14 cellular contexts compared by ENCODE assay signal in genomic region chr10:91607661-91608442, GRCh38. TPM values are rescaled to one million over a fixed set of nuclear protein-coding genes. Genes with fewer than 3 reads are reported as not detected.
A peak's percentile ranks its signal among the peaks of the same experiment; 100 is the strongest.
DNase-seq lines count a peak whose midpoint lies in the region; ATAC-seq, FAIRE-seq and TF ChIP-seq lines count a peak whose summit lies in the region.
"Had no signal": no experiment of that assay in that cellular context is flagged by ENCODE, and none has a peak within 500 bp of the region (broad histone marks: within the 10 kb centered on the region; RNA-seq: fewer than 3 reads in every experiment).

No MANE protein-coding gene starts in this region.

- no peak for TF ChIP-seq POLR2A in spleen (IDR thresholded peaks at IDR 0.05)

- peaks cover 0 to 2% (median 0%) of the 10 kb centered on the region in 7 donors for H3K27me3 ChIP-seq in spleen (replicated peaks in 1 of 7)

- H3K27ac ChIP-seq in kidney (ENCODE audit: low read depth in 2 of 2, low read length in 2 of 2) = peak overlapping the region; percentile 87 to 95
- H3K27ac ChIP-seq in spleen = peak overlapping the region in 7 of 8 donors; percentile 14 to 54 (median 47)

- peak; percentile 9 for DNase-seq in HT-29 (ENCODE audit: low spot score)
- peak; percentile 37 for DNase-seq in astrocyte of the spinal cord (ENCODE audit: low read depth, low spot score)
- no peak for DNase-seq in kidney
- DNase-seq in spleen = no peak
- no peak for DNase-seq in nucleus accumbens (lab: John Stamatoyannopoulos, UW)
- DNase-seq in MV-4-11 (lab: John Stamatoyannopoulos, UW) = no peak
- DNase-seq in SKM-1 (lab: John Stamatoyannopoulos, UW; ENCODE audit: unreplicated experiment) = no peak
- DNase-seq: activated CD4-positive, alpha-beta T cell treated with anti-CD3 and anti-CD28 coated beads, Interleukin-2, amount 10 ng/mL, durations not matched to agents 7 days and 5 days; COR-L47; NCI-H2171; stimulated activated CD4-positive, alpha-beta T cell treated with anti-CD3 and anti-CD28 coated beads, Interleukin-15, amount 100 ng/mL, for 24 hours; stimulated activated naive CD4-positive, alpha-beta T cell had no signal

- 46 to 63% (median 59%) methylated on average over 5 of the region's 5 CpGs for WGBS in spleen, 5 donors

- H3K36me3 ChIP-seq in kidney (ENCODE audit: control insufficient read depth in 1 of 2, insufficient read depth in 2 of 2, low read length in 2 of 2) = no peaks in the 10 kb centered on the region
- no peaks in the 10 kb centered on the region for H3K36me3 ChIP-seq in spleen

- H3K4me1 ChIP-seq in kidney (ENCODE audit: control insufficient read depth in 1 of 2, insufficient read depth in 1 of 2, low read depth in 1 of 2, low read length in 2 of 2) (peaks cover 24 to 40% of the 10 kb centered on the region in 2 donors), spleen (peaks cover 0 to 9% (median 0%) of the 10 kb centered on the region in 6 donors)

- peak overlapping the region in 1 of 2 donors; percentile 77 for H3K9ac ChIP-seq in kidney (ENCODE audit: low read length in 2 of 2)

- ATAC-seq in HG03442 (IDR thresholded peaks at IDR 0.05; ENCODE audit: unreplicated experiment) = no peak
- ATAC-seq: activated naive CD4-positive, alpha-beta T cell treated with anti-CD3 and anti-CD28 coated beads, Interleukin-2, amount 50 U/mL, for 72 hours had no signal

- intact Hi-C loops in kidney (cut with DNase I) (no loop called here), spleen (cut with DNase I; ENCODE audit: low total_unique reads) (no loop called here)

- FAIRE-seq in kidney (lab: Jason Lieb, UNC) = no peak

- H3K9me3 ChIP-seq in kidney (ENCODE audit: control insufficient read depth in 1 of 2, low read length in 2 of 2) (peaks cover 0 to 7% of the 10 kb centered on the region in 2 donors), spleen (peaks cover 0 to 20% (median 12%) of the 10 kb centered on the region in 8 donors)

- no peak overlapping the region for H3K4me3 ChIP-seq in astrocyte of the spinal cord (ENCODE audit: low read depth, low read length)
- peak overlapping the region in 1 of 2 donors; percentile 53 for H3K4me3 ChIP-seq in kidney (ENCODE audit: low read length in 2 of 2)
- no peak overlapping the region for H3K4me3 ChIP-seq in spleen

- in situ Hi-C loops in astrocyte of the spinal cord (cut with HindIII; ENCODE audit: low sequenced_read_pairs) = no loop called here

- TF ChIP-seq CTCF in astrocyte of the spinal cord (IDR thresholded peaks at IDR 0.05; ENCODE audit: low read depth, low read length) (no peak), kidney (IDR thresholded peaks at IDR 0.05; ENCODE audit: borderline replicate concordance, extremely low read depth, insufficient read depth) (no peak), spleen (IDR thresholded peaks at IDR 0.05 in 8 of 11, conservative IDR thresholded peaks at IDR 0.05 in 3 of 11) (no peak)

RNA-seq across cellular contexts. Expression of gene PPP1R3C, which starts 25.0 kb away (rescaled TPM):
- total RNA-seq in HT-29 (2014; rRNA removed; shearing (Covaris generic)) = not detected in 2 replicates
- 20.3 TPM for total RNA-seq in kidney
- polyA plus RNA-seq in kidney (ENCODE audit: insufficient read depth, low read depth, low replicate concordance) = 13.6 TPM
- total RNA-seq in spleen = 1 to 10 TPM; 3.5 to 8.8 (median 4.9) TPM
- 1 to 10 TPM in 2 of 3 donors, under 1 TPM in 1; 0.99 to 1.6 (median 1.4) TPM for polyA plus RNA-seq in spleen
- total RNA-seq: activated CD4-positive, alpha-beta T cell treated with anti-CD3 and anti-CD28 coated beads, Interleukin-2, amount 10 ng/mL, durations not matched to agents 7 days and 5 days had no signal

Comparison
In these comparisons a context has a peak if more than half of its experiments do, and no peak if none do; other contexts are left out.
1. DNase-seq: peak in HT-29 (single experiment) and astrocyte of the spinal cord (single experiment); none in kidney (single experiment), spleen (single experiment), nucleus accumbens (0 of 56), MV-4-11 (single experiment) and SKM-1 (single experiment).